1 cellular context compared by ENCODE assay signal in genomic region chr20:62302341-62303048, GRCh38.
A peak's percentile ranks its signal among the peaks of the same experiment; 100 is the strongest.
TF ChIP-seq lines count a peak whose summit lies in the region.

Gene ADRM1 (plus strand): TSS chr20:62302997. CDS start chr20:62303569, 572 bp downstream.

TF ChIP-seq in K562, 482 proteins besides CTCF, POLR2A, EP300 and RAD21 (continued from another document and continues in another):
- TF ChIP-seq ZHX1 (conservative IDR thresholded peaks at IDR 0.05; ENCODE audit: low read length) (no peak), ZNF561 (CRISPR knock-in tag; conservative IDR thresholded peaks at IDR 0.05) (no peak), RBBP5 (IDR thresholded peaks at IDR 0.05; ENCODE audit: borderline replicate concordance, insufficient read depth, low read length, poor library complexity, severe bottlenecking) (peak; percentile 8), NCOA1 (IDR thresholded peaks at IDR 0.05; ENCODE audit: low read depth) (no peak), ESRRA (IDR thresholded peaks at IDR 0.05; ENCODE audit: borderline replicate concordance, low read depth) (peak; percentile 60; the same call in 1 of the 2 replicates), PTTG1 (tag; IDR thresholded peaks at IDR 0.05; ENCODE audit: low read depth) (no peak), CREBBP (IDR thresholded peaks at IDR 0.05; ENCODE audit: low read depth, low read length) (no peak), SP1 (CRISPR knock-in tag; IDR thresholded peaks at IDR 0.05) (peak; percentile 82), MAFG (tag; conservative IDR thresholded peaks at IDR 0.05) (peak; percentile 92), ZNF224 (CRISPR knock-in tag; IDR thresholded peaks at IDR 0.05) (no peak), NFRKB (IDR thresholded peaks at IDR 0.05; ENCODE audit: low read depth) (no peak), SIN3B (IDR thresholded peaks at IDR 0.05; ENCODE audit: low read depth) (peak; percentile 63), ZBTB40 (IDR thresholded peaks at IDR 0.05) (peak; percentile 97), ZBTB40 (CRISPR knock-in tag; IDR thresholded peaks at IDR 0.05) (no peak), RUNX1 (IDR thresholded peaks at IDR 0.05; ENCODE audit: low read depth) (no peak), HDAC1 (IDR thresholded peaks at IDR 0.05) (peak in 1 of 2 experiments; percentile 73; a peak in 2 of 4 replicates), PTBP1 (IDR thresholded peaks at IDR 0.05; ENCODE audit: low read depth, low read length) (no peak), CEBPZ (IDR thresholded peaks at IDR 0.05; ENCODE audit: borderline replicate concordance, low read depth, low read length) (peak; percentile 59; the same call in 1 of the 2 replicates), IFI16 (CRISPR knock-in tag; IDR thresholded peaks at IDR 0.05) (no peak), KLF6 (CRISPR knock-in tag; IDR thresholded peaks at IDR 0.05; ENCODE audit: borderline replicate concordance) (no peak), SMAD2 (IDR thresholded peaks at IDR 0.05; ENCODE audit: low read depth, low read length) (no peak), MCM2 (IDR thresholded peaks at IDR 0.05; ENCODE audit: low read depth) (no peak), ZZZ3 (IDR thresholded peaks at IDR 0.05) (no peak), ZNF274 (IDR thresholded peaks at IDR 0.05; ENCODE audit: borderline replicate concordance, low read depth, low read length) (no peak), TBL1XR1 (IDR thresholded peaks at IDR 0.05; ENCODE audit: low read length in 2 of 2) (no peak), TAF1 (IDR thresholded peaks at IDR 0.05; ENCODE audit: control insufficient read depth, extremely low read depth, insufficient read depth, low read length, severe bottlenecking) (peak; percentile 77), HDAC2 (IDR thresholded peaks at IDR 0.05) (peak; percentile 52)
- TF ChIP-seq, protein P1, sequence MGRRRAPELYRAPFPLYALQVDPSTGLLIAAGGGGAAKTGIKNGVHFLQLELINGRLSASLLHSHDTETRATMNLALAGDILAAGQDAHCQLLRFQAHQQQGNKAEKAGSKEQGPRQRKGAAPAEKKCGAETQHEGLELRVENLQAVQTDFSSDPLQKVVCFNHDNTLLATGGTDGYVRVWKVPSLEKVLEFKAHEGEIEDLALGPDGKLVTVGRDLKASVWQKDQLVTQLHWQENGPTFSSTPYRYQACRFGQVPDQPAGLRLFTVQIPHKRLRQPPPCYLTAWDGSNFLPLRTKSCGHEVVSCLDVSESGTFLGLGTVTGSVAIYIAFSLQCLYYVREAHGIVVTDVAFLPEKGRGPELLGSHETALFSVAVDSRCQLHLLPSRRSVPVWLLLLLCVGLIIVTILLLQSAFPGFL (CRISPR knock-in tag; IDR thresholded peaks at IDR 0.05) = no peak
- TF ChIP-seq, protein P2, sequence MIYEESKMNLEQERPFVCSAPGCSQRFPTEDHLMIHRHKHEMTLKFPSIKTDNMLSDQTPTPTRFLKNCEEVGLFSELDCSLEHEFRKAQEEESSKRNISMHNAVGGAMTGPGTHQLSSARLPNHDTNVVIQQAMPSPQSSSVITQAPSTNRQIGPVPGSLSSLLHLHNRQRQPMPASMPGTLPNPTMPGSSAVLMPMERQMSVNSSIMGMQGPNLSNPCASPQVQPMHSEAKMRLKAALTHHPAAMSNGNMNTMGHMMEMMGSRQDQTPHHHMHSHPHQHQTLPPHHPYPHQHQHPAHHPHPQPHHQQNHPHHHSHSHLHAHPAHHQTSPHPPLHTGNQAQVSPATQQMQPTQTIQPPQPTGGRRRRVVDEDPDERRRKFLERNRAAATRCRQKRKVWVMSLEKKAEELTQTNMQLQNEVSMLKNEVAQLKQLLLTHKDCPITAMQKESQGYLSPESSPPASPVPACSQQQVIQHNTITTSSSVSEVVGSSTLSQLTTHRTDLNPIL (CRISPR knock-in tag; IDR thresholded peaks at IDR 0.05) = no peak
- TF ChIP-seq, protein P3, sequence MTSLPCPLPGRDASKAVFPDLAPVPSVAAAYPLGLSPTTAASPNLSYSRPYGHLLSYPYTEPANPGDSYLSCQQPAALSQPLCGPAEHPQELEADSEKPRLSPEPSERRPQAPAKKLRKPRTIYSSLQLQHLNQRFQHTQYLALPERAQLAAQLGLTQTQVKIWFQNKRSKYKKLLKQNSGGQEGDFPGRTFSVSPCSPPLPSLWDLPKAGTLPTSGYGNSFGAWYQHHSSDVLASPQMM (CRISPR knock-in tag; IDR thresholded peaks at IDR 0.05) = no peak
- TF ChIP-seq, protein P4, sequence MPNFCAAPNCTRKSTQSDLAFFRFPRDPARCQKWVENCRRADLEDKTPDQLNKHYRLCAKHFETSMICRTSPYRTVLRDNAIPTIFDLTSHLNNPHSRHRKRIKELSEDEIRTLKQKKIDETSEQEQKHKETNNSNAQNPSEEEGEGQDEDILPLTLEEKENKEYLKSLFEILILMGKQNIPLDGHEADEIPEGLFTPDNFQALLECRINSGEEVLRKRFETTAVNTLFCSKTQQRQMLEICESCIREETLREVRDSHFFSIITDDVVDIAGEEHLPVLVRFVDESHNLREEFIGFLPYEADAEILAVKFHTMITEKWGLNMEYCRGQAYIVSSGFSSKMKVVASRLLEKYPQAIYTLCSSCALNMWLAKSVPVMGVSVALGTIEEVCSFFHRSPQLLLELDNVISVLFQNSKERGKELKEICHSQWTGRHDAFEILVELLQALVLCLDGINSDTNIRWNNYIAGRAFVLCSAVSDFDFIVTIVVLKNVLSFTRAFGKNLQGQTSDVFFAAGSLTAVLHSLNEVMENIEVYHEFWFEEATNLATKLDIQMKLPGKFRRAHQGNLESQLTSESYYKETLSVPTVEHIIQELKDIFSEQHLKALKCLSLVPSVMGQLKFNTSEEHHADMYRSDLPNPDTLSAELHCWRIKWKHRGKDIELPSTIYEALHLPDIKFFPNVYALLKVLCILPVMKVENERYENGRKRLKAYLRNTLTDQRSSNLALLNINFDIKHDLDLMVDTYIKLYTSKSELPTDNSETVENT (CRISPR knock-in tag; IDR thresholded peaks at IDR 0.05) = peak; percentile 76
- TF ChIP-seq, protein P5, sequence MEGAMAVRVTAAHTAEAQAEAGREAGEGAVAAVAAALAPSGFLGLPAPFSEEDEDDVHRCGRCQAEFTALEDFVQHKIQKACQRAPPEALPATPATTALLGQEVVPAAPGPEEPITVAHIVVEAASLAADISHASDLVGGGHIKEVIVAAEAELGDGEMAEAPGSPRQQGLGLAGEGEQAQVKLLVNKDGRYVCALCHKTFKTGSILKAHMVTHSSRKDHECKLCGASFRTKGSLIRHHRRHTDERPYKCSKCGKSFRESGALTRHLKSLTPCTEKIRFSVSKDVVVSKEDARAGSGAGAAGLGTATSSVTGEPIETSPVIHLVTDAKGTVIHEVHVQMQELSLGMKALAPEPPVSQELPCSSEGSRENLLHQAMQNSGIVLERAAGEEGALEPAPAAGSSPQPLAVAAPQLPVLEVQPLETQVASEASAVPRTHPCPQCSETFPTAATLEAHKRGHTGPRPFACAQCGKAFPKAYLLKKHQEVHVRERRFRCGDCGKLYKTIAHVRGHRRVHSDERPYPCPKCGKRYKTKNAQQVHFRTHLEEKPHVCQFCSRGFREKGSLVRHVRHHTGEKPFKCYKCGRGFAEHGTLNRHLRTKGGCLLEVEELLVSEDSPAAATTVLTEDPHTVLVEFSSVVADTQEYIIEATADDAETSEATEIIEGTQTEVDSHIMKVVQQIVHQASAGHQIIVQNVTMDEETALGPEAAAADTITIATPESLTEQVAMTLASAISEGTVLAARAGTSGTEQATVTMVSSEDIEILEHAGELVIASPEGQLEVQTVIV (CRISPR knock-in tag; IDR thresholded peaks at IDR 0.05; ENCODE audit: borderline replicate concordance) = no peak
- TF ChIP-seq, protein P6, sequence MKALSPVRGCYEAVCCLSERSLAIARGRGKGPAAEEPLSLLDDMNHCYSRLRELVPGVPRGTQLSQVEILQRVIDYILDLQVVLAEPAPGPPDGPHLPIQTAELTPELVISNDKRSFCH (CRISPR knock-in tag; IDR thresholded peaks at IDR 0.05) = no peak
- TF ChIP-seq, protein P6 (tag; IDR thresholded peaks at IDR 0.05) = no peak
